In the genomic region with DNA sequence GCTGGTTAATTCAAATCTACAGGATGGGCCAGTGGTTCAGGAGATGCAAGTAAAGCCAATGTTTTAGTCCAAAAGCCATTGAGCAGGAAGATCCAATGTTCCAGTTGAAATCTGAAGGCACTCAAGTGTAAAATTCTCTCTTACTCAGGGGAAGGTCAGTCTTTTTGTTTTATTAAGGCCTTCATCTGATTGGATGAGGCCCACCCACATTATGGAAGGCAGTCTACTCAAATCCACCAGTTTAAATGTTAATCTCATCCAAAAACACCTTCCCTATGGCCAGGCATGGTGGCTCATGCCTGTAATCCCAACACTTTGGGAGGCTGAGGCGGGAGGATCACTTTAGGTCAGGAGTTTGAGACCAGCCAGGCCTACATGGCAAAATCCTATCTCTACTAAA, we compare ENCODE assay signal across 10 cellular contexts. TPM values are rescaled to one million over a fixed set of nuclear protein-coding genes. Genes with fewer than 3 reads are reported as not detected.
"Had no signal": no experiment of that assay in that cellular context is flagged by ENCODE, and none has a peak within 500 bp of the region (broad histone marks: within the 10 kb centered on the region; RNA-seq: fewer than 3 reads in every experiment).

No MANE protein-coding gene starts in this region.

- DNase-seq: IMR-90, Karpas-422, KBM-7, KG1 had no signal

- H3K4me2 ChIP-seq: KMS-11 had no signal

- H3K9ac ChIP-seq: KMS-11 had no signal

- H3K27ac Mint-ChIP-seq: IgD-negative memory B cell had no signal

- H3K4me3 Mint-ChIP-seq: IgD-negative memory B cell had no signal

- H3K36me3 Mint-ChIP-seq: IgD-negative memory B cell had no signal

- H3K9me3 Mint-ChIP-seq: IgD-negative memory B cell had no signal

- H3K4me1 Mint-ChIP-seq: IgD-negative memory B cell had no signal

- H3K27ac ChIP-seq: HL-60, KMS-11 had no signal

- FAIRE-seq: HepG2, HTR-8/SVneo had no signal

- ATAC-seq: HepG2 had no signal

RNA-seq across cellular contexts. Expression of a gene that starts 31.3 kb away (rescaled TPM):
- total RNA-seq: HT-29 had no signal
- polyA plus RNA-seq: IgD-negative memory B cell had no signal
